27 cellular contexts compared by ENCODE assay signal in the genomic region with DNA sequence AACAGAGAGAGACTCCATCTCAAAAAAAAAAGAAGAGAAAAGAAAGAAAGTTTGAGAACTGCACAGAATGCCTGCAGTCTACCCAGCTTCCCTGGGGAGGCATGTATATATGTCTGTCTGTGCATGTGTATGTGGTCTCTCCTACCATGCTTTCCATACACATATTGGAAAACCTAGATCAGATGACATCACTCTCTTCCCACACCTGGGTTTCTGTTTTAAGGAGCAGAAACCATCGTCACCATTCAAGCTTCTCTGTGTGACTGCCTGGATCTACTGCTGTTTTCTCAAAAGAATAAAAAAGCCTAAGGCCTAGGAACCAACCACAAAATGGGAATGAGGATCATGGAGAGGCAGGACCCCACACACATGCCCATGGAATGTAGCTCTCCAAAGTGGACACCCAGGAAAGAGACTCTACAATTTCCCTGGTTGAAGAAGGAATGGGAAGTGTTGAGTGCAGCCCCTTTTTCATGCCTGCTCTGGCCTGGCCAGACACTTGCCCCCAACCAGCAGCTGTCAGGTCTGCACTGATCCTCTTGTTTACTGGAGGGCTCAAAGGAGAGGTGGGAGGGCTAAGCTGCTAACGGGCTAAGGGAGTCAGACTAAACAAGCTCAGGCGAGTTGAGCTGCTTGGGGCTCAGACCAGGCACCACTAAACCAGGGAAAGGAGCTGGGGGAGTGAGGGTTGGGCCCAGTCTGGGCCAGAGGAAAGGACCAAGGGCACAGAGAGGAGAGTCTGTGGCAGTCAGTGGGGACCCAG. TPM values are rescaled to one million over a fixed set of nuclear protein-coding genes. Genes with fewer than 3 reads are reported as not detected.
DNase-seq lines count a peak whose midpoint lies in the region; ATAC-seq, FAIRE-seq and TF ChIP-seq lines count a peak whose summit lies in the region.
"Had no signal": no experiment of that assay in that cellular context is flagged by ENCODE, and none has a peak within 500 bp of the region (broad histone marks: within the 10 kb centered on the region; RNA-seq: fewer than 3 reads in every experiment).

No MANE protein-coding gene starts in this region.

- H3K9ac ChIP-seq in endodermal cell (ENCODE audit: extremely low read depth, low read length, poor library complexity, severe bottlenecking) (no peak overlapping the region), neural progenitor cell (no peak overlapping the region)
- H3K9ac ChIP-seq: SK-N-SH had no signal

- H3K4me1 ChIP-seq in endodermal cell (ENCODE audit: control insufficient read depth, insufficient read depth, low read length) = peaks cover 19% of the 10 kb centered on the region
- H3K4me1 ChIP-seq in neural progenitor cell = peaks cover 24% of the 10 kb centered on the region

- no peaks in the 10 kb centered on the region for H4K20me1 ChIP-seq in neural progenitor cell (ENCODE audit: low read depth)

- TF ChIP-seq CTCF in D721Med (IDR thresholded peaks at IDR 0.05; ENCODE audit: insufficient read depth, missing control alignments) = no peak
- TF ChIP-seq CTCF in endodermal cell (conservative IDR thresholded peaks at IDR 0.05) = no peak
- TF ChIP-seq CTCF in neural progenitor cell (IDR thresholded peaks at IDR 0.05) = no peak

- H3K9me3 ChIP-seq in endodermal cell (ENCODE audit: control insufficient read depth, low read length) = no peaks in the 10 kb centered on the region
- H3K9me3 ChIP-seq in neural progenitor cell (ENCODE audit: low read depth) = no peaks in the 10 kb centered on the region
- H3K9me3 ChIP-seq: BE2C, Caco-2, SK-N-SH had no signal

- H2AFZ ChIP-seq in neural progenitor cell (replicated peaks) = no peak overlapping the region
- H2AFZ ChIP-seq: PC-9 had no signal

- H3K27me3 Mint-ChIP-seq in endodermal cell (ENCODE audit: insufficient read depth) (peaks cover 27% of the 10 kb centered on the region), neural progenitor cell (ENCODE audit: insufficient read depth, low read depth) (peaks cover 23% of the 10 kb centered on the region)
- H3K27me3 Mint-ChIP-seq: CD4-positive, alpha-beta memory T cell; IgD-negative memory B cell had no signal

- DNase-seq in D721Med (ENCODE audit: insufficient read length, low spot score) (no peak), NCI-H82 treated with DMSO at 0.1 percent for 48 hours (lab: John Stamatoyannopoulos, UW; ENCODE audit: unreplicated experiment) (peak; percentile 87), endodermal cell (no peak), neural progenitor cell (ENCODE audit: low spot score) (peak; percentile 74), activated gamma-delta T cell treated with Interleukin-2 at 50 U/mL for 16 hours (no peak), CD1c-positive myeloid dendritic cell (ENCODE audit: extremely low spot score) (no peak)
- DNase-seq: BE2C; Caco-2; CD4-positive, alpha-beta memory T cell; DMS153; GOT3; MV-4-11; NCI-H1105 treated with DMSO at 0.1 percent for 48 hours; NCI-H2029 treated with DMSO at 0.1 percent for 48 hours; NCI-H345; NCI-H526 treated with DMSO at 0.1 percent for 48 hours; PC-9; RPMI8226; SHP77 treated with DMSO at 0.1 percent for 48 hours; SK-N-SH had no signal

- H3K4me2 ChIP-seq in neural progenitor cell = peak overlapping the region; percentile 60
- H3K4me2 ChIP-seq: PC-9, SK-N-SH had no signal

- H3K27ac ChIP-seq in endodermal cell (ENCODE audit: low read depth, low read length) (no peak overlapping the region), neural progenitor cell (no peak overlapping the region)
- H3K27ac ChIP-seq: PC-9 had no signal

- no peaks in the 10 kb centered on the region for H3K79me2 ChIP-seq in neural progenitor cell (ENCODE audit: low read depth)

- H3K4me3 Mint-ChIP-seq in endodermal cell (no peak overlapping the region), neural progenitor cell (no peak overlapping the region)
- H3K4me3 Mint-ChIP-seq: CD4-positive, alpha-beta memory T cell had no signal

- 42 to 50% methylated on average over 3 of the region's 3 CpGs for WGBS in endodermal cell (ENCODE audit: insufficient coverage in 1 of 2, insufficient read length in 1 of 2), 2 experiments

- H3K36me3 Mint-ChIP-seq in endodermal cell (ENCODE audit: low read depth) (no peaks in the 10 kb centered on the region), neural progenitor cell (no peaks in the 10 kb centered on the region)
- H3K36me3 Mint-ChIP-seq: CD4-positive, alpha-beta memory T cell; IgD-negative memory B cell had no signal

- H3K27ac Mint-ChIP-seq in endodermal cell (peak overlapping the region; percentile 13), neural progenitor cell (no peak overlapping the region)
- H3K27ac Mint-ChIP-seq: IgD-negative memory B cell had no signal

- no peaks in the 10 kb centered on the region for H3F3A ChIP-seq in neural progenitor cell (ENCODE audit: low read depth)

- H3K36me3 ChIP-seq in endodermal cell (ENCODE audit: control insufficient read depth, insufficient read depth, low read length) (no peaks in the 10 kb centered on the region), neural progenitor cell (no peaks in the 10 kb centered on the region)
- H3K36me3 ChIP-seq: BE2C had no signal

- FAIRE-seq in D721Med (lab: Jason Lieb, UNC) = peak; percentile 21
- FAIRE-seq: G401.6, GM12892 had no signal

- H3K4me1 Mint-ChIP-seq in endodermal cell (peaks cover 38% of the 10 kb centered on the region), neural progenitor cell (peaks cover 15% of the 10 kb centered on the region)

- no peak for ATAC-seq in GM19351 (IDR thresholded peaks at IDR 0.05; ENCODE audit: unreplicated experiment)
- ATAC-seq: HCT116 had no signal

- H3K27me3 ChIP-seq in endodermal cell (ENCODE audit: control insufficient read depth, insufficient read depth, low read length, poor library complexity, severe bottlenecking) (peaks cover 30% of the 10 kb centered on the region), neural progenitor cell (peaks cover 29% of the 10 kb centered on the region)
- H3K27me3 ChIP-seq: BE2C had no signal

- peak overlapping the region; percentile 30 for H3K4me3 ChIP-seq in endodermal cell (ENCODE audit: low read length)
- H3K4me3 ChIP-seq in neural progenitor cell = no peak overlapping the region
- H3K4me3 ChIP-seq: PC-9 had no signal

- H3K9me3 Mint-ChIP-seq in endodermal cell (no peaks in the 10 kb centered on the region), neural progenitor cell (no peaks in the 10 kb centered on the region)
- H3K9me3 Mint-ChIP-seq: IgD-negative memory B cell had no signal

RNA-seq across cellular contexts. Expression of a gene that starts 7.7 kb away (rescaled TPM):
- 10 to 100 TPM; 37.7 to 42.8 TPM for total RNA-seq in endodermal cell
- polyA plus RNA-seq in endodermal cell (2013, experiment 1 of 2) = 26.6 TPM
- polyA plus RNA-seq in endodermal cell (2013, experiment 2 of 2) = 16.0 TPM
- 11.1 and 26.6 TPM in 2 replicates for total RNA-seq in neural progenitor cell (ENCODE audit: low replicate concordance)

RNA-seq across cellular contexts. Expression of a gene that starts 15.0 kb away (rescaled TPM):
- total RNA-seq in endodermal cell (not detected), neural progenitor cell (ENCODE audit: low replicate concordance) (not detected in 2 replicates)
- not detected for polyA plus RNA-seq in endodermal cell (2013, experiment 1 of 2)
- not detected for polyA plus RNA-seq in endodermal cell (2013, experiment 2 of 2)
- total RNA-seq: A673; Caco-2; CD4-positive, alpha-beta memory T cell; Daoy; PC-9 had no signal
- polyA plus RNA-seq: IgD-negative memory B cell, SK-N-SH had no signal

RNA-seq across cellular contexts. Expression of a gene that starts 28.2 kb away (rescaled TPM):
- total RNA-seq in endodermal cell (10 to 100 TPM; 71.1 to 72.2 TPM), neural progenitor cell (ENCODE audit: low replicate concordance) (66.5 and 83.8 TPM in 2 replicates)
- polyA plus RNA-seq in endodermal cell (2013, experiment 1 of 2) = 37.1 TPM
- 39.6 TPM for polyA plus RNA-seq in endodermal cell (2013, experiment 2 of 2)

RNA-seq across cellular contexts. Expression of a gene that starts 28.4 kb away (rescaled TPM):
- total RNA-seq in endodermal cell = 1 to 10 TPM; 1.9 TPM
- polyA plus RNA-seq in endodermal cell (2013, experiment 1 of 2) = 1.0 TPM
- 0.41 TPM for polyA plus RNA-seq in endodermal cell (2013, experiment 2 of 2)
- 0.54 and 1.9 TPM in 2 replicates for total RNA-seq in neural progenitor cell (ENCODE audit: low replicate concordance)

RNA-seq across cellular contexts. Expression of a gene that starts 34.6 kb away (rescaled TPM):
- total RNA-seq in endodermal cell = 1 to 10 TPM; 2.1 to 4.4 TPM
- 11.8 TPM for polyA plus RNA-seq in endodermal cell (2013, experiment 1 of 2)
- polyA plus RNA-seq in endodermal cell (2013, experiment 2 of 2) = 8.0 TPM
- total RNA-seq in neural progenitor cell (ENCODE audit: low replicate concordance) = 0.77 and 1.4 TPM in 2 replicates
- total RNA-seq: PC-9 had no signal
- polyA plus RNA-seq: CD4-positive, alpha-beta memory T cell had no signal

Comparison
In these comparisons a context has a peak if more than half of its experiments do, and no peak if none do; other contexts are left out.
1. DNase-seq: peak in NCI-H82 treated with DMSO at 0.1 percent for 48 hours (single experiment) and neural progenitor cell (single experiment); none in D721Med (single experiment), endodermal cell (single experiment), activated gamma-delta T cell treated with Interleukin-2 at 50 U/mL for 16 hours (single experiment) and CD1c-positive myeloid dendritic cell (single experiment).